In genomic region chr15:74783808-74784175, GRCh38 we compare ENCODE assay signal across 8 cellular contexts. TPM values are rescaled to one million over a fixed set of nuclear protein-coding genes. Genes with fewer than 3 reads are reported as not detected.
DNase-seq lines count a peak whose midpoint lies in the region; ATAC-seq and TF ChIP-seq lines count a peak whose summit lies in the region.

No MANE protein-coding gene starts in this region.

- H3K79me2 ChIP-seq in neural progenitor cell (ENCODE audit: low read depth), result peaks cover 58% of the 10 kb centered on the region

- H3K9me3 Mint-ChIP-seq in CD4-positive, CD25-positive, alpha-beta regulatory T cell, result no peaks in the 10 kb centered on the region
- no peaks in the 10 kb centered on the region for H3K9me3 Mint-ChIP-seq in dendritic cell treated with granulocyte-macrophage colony-stimulating factor and Interleukin-4, amounts not matched to agents 40 ng/mL and 50 ng/mL, for 4 days
- H3K9me3 Mint-ChIP-seq in neural progenitor cell, result no peaks in the 10 kb centered on the region

- H3K4me1 ChIP-seq in CD4-positive, CD25-positive, alpha-beta regulatory T cell (ENCODE audit: control insufficient read depth, insufficient read depth, low read length, poor library complexity, severe bottlenecking), result peaks cover 90% of the 10 kb centered on the region
- peaks cover 24% of the 10 kb centered on the region for H3K4me1 ChIP-seq in neural progenitor cell

- TF ChIP-seq CTCF in NB4 (IDR thresholded peaks at IDR 0.05; ENCODE audit: low read depth, low read length), result no peak
- TF ChIP-seq CTCF in neural progenitor cell (IDR thresholded peaks at IDR 0.05), result no peak

- no peak for TF ChIP-seq POLR2A in NB4 (IDR thresholded peaks at IDR 0.05; ENCODE audit: extremely low read depth, insufficient read length)

- peaks cover 16 to 75% (median 46%) of the 10 kb centered on the region in 4 donors for H3K4me1 Mint-ChIP-seq in CD4-positive, CD25-positive, alpha-beta regulatory T cell
- H3K4me1 Mint-ChIP-seq in dendritic cell treated with granulocyte-macrophage colony-stimulating factor and Interleukin-4, amounts not matched to agents 40 ng/mL and 50 ng/mL, for 4 days (ENCODE audit: low read depth), result peaks cover 83% of the 10 kb centered on the region
- peaks cover 62% of the 10 kb centered on the region for H3K4me1 Mint-ChIP-seq in neural progenitor cell

- no peak for ATAC-seq in CD4-positive, CD25-positive, alpha-beta regulatory T cell (ENCODE audit: low read depth in 2 of 2)
- ATAC-seq in HG03442 (IDR thresholded peaks at IDR 0.05; ENCODE audit: unreplicated experiment) (no peak), HG02852 (IDR thresholded peaks at IDR 0.05; ENCODE audit: unreplicated experiment) (no peak)

- H4K20me1 ChIP-seq in neural progenitor cell (ENCODE audit: low read depth), result peaks cover 63% of the 10 kb centered on the region

- H3F3A ChIP-seq in neural progenitor cell (ENCODE audit: low read depth), result no peaks in the 10 kb centered on the region

- intact Hi-C loops in dendritic cell treated with granulocyte-macrophage colony-stimulating factor and Interleukin-4, amounts not matched to agents 40 ng/mL and 50 ng/mL, for 4 days (cut with micrococcal nuclease), result no loop called here

- no peak for DNase-seq in CD4-positive, CD25-positive, alpha-beta regulatory T cell
- DNase-seq in NB4 (ENCODE audit: low read depth) (peak; percentile 55), neural progenitor cell (ENCODE audit: low spot score) (no peak), D341Med (ENCODE audit: low spot score) (no peak), GF-D8 (lab: John Stamatoyannopoulos, UW) (no peak)

- H3K27me3 Mint-ChIP-seq in CD4-positive, CD25-positive, alpha-beta regulatory T cell, result peaks cover 12% of the 10 kb centered on the region
- H3K27me3 Mint-ChIP-seq in dendritic cell treated with granulocyte-macrophage colony-stimulating factor and Interleukin-4, amounts not matched to agents 40 ng/mL and 50 ng/mL, for 4 days, result no peaks in the 10 kb centered on the region
- H3K27me3 Mint-ChIP-seq in neural progenitor cell (ENCODE audit: insufficient read depth, low read depth), result peaks cover 11% of the 10 kb centered on the region

- H3K27me3 ChIP-seq in CD4-positive, CD25-positive, alpha-beta regulatory T cell (ENCODE audit: control insufficient read depth, insufficient read depth, low read length), result no peaks in the 10 kb centered on the region
- peaks cover 21% of the 10 kb centered on the region for H3K27me3 ChIP-seq in neural progenitor cell

- no peaks in the 10 kb centered on the region for H3K36me3 ChIP-seq in CD4-positive, CD25-positive, alpha-beta regulatory T cell (ENCODE audit: control insufficient read depth, insufficient read depth, low read length)
- no peaks in the 10 kb centered on the region for H3K36me3 ChIP-seq in neural progenitor cell

- no peak overlapping the region for H2AFZ ChIP-seq in neural progenitor cell (replicated peaks)

- H3K9ac ChIP-seq in neural progenitor cell, result no peak overlapping the region

- H3K4me3 ChIP-seq in CD4-positive, CD25-positive, alpha-beta regulatory T cell (ENCODE audit: low read depth, low read length), result peak overlapping the region; percentile 85
- peak overlapping the region; percentile 92 for H3K4me3 ChIP-seq in NB4 (ENCODE audit: low read depth, low read length)
- H3K4me3 ChIP-seq in neural progenitor cell, result peak overlapping the region; percentile 68

- peak overlapping the region; percentile 92 to 100 (median 97) for H3K27ac Mint-ChIP-seq in CD4-positive, CD25-positive, alpha-beta regulatory T cell
- peak overlapping the region; percentile 93 for H3K27ac Mint-ChIP-seq in dendritic cell treated with granulocyte-macrophage colony-stimulating factor and Interleukin-4, amounts not matched to agents 40 ng/mL and 50 ng/mL, for 4 days
- no peak overlapping the region for H3K27ac Mint-ChIP-seq in neural progenitor cell

- H3K27ac ChIP-seq in CD4-positive, CD25-positive, alpha-beta regulatory T cell (ENCODE audit: insufficient read depth, low read length, poor library complexity, severe bottlenecking), result peak overlapping the region; percentile 95
- H3K27ac ChIP-seq in neural progenitor cell, result no peak overlapping the region

- H3K4me3 Mint-ChIP-seq in CD4-positive, CD25-positive, alpha-beta regulatory T cell, result peak overlapping the region; percentile 89 to 95 (median 94)
- H3K4me3 Mint-ChIP-seq in dendritic cell treated with granulocyte-macrophage colony-stimulating factor and Interleukin-4, amounts not matched to agents 40 ng/mL and 50 ng/mL, for 4 days, result peak overlapping the region; percentile 97
- H3K4me3 Mint-ChIP-seq in neural progenitor cell, result peak overlapping the region; percentile 91

- H3K4me2 ChIP-seq in neural progenitor cell, result peak overlapping the region; percentile 81

- peaks cover 13% of the 10 kb centered on the region for H3K36me3 Mint-ChIP-seq in CD4-positive, CD25-positive, alpha-beta regulatory T cell
- H3K36me3 Mint-ChIP-seq in dendritic cell treated with granulocyte-macrophage colony-stimulating factor and Interleukin-4, amounts not matched to agents 40 ng/mL and 50 ng/mL, for 4 days (ENCODE audit: low read depth), result peaks cover 39% of the 10 kb centered on the region
- no peaks in the 10 kb centered on the region for H3K36me3 Mint-ChIP-seq in neural progenitor cell

- H3K9me3 ChIP-seq in CD4-positive, CD25-positive, alpha-beta regulatory T cell (ENCODE audit: control insufficient read depth in 2 of 2, low read length in 2 of 2), result no peaks in the 10 kb centered on the region
- no peaks in the 10 kb centered on the region for H3K9me3 ChIP-seq in neural progenitor cell (ENCODE audit: low read depth)

RNA-seq across cellular contexts. Expression of gene CSK, which starts 1.9 kb away (rescaled TPM):
- total RNA-seq in CD4-positive, CD25-positive, alpha-beta regulatory T cell, result 257 TPM
- polyA plus RNA-seq in CD4-positive, CD25-positive, alpha-beta regulatory T cell, result 100 to 1,000 TPM; 131 to 151 (median 141) TPM
- 18.3 and 25.4 TPM in 2 replicates for total RNA-seq in neural progenitor cell (ENCODE audit: low replicate concordance)

RNA-seq across cellular contexts. Expression of gene LMAN1L, which starts 28.8 kb away (rescaled TPM):
- not detected for total RNA-seq in CD4-positive, CD25-positive, alpha-beta regulatory T cell
- not detected for polyA plus RNA-seq in CD4-positive, CD25-positive, alpha-beta regulatory T cell
- total RNA-seq in neural progenitor cell (ENCODE audit: low replicate concordance), result not detected in 2 replicates

RNA-seq across cellular contexts. Expression of gene CYP1A2, which starts 35.1 kb away (rescaled TPM):
- total RNA-seq in CD4-positive, CD25-positive, alpha-beta regulatory T cell, result not detected
- polyA plus RNA-seq in CD4-positive, CD25-positive, alpha-beta regulatory T cell, result not detected
- not detected in 2 replicates for total RNA-seq in neural progenitor cell (ENCODE audit: low replicate concordance)

RNA-seq across cellular contexts. Expression of gene CPLX3, which starts 42.6 kb away (rescaled TPM):
- total RNA-seq in CD4-positive, CD25-positive, alpha-beta regulatory T cell, result 0.35 TPM
- not detected for polyA plus RNA-seq in CD4-positive, CD25-positive, alpha-beta regulatory T cell
- not detected in 2 replicates for total RNA-seq in neural progenitor cell (ENCODE audit: low replicate concordance)

RNA-seq across cellular contexts. Expression of gene CYP1A1, which starts 58.5 kb away (rescaled TPM):
- not detected for total RNA-seq in CD4-positive, CD25-positive, alpha-beta regulatory T cell
- not detected for polyA plus RNA-seq in CD4-positive, CD25-positive, alpha-beta regulatory T cell
- 0.15 TPM in 1 of 2 replicates, not detected in the other for total RNA-seq in neural progenitor cell (ENCODE audit: low replicate concordance)
